In the genomic region with DNA sequence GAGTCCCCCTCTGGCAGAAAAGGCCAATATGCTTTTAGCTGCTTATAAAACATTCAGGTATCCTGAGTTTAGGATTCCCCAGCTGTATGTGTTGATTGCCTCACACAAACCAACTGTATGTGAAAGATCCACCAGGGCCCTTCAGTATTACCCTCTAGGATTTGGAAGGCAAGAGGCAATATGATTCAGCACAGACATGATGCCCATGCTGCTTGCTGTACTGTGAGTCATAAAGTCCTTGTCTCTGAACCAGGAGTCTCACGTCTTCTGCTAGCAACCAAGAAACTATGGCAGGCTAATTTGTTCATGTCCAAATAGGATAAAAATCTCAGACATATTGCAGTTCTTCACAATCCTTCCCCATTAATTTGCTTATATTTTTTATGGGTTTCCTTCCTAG, we compare ENCODE assay signal across 11 cellular contexts.
"Had no signal": no experiment of that assay in that cellular context is flagged by ENCODE, and none has a peak within 500 bp of the region (broad histone marks: within the 10 kb centered on the region; RNA-seq: fewer than 3 reads in every experiment).

No MANE protein-coding gene starts in this region.

- DNase-seq: activated CD4-positive, alpha-beta T cell treated with anti-CD3 and anti-CD28 coated beads, Interleukin-2, amount 50 U/mL, for 1 hour; activated CD4-positive, CD25-positive, alpha-beta regulatory T cell; activated naive CD4-positive, alpha-beta T cell treated with anti-CD3 and anti-CD28 coated beads for 36 hours; activated T-cell treated with anti-CD3 and anti-CD28 coated beads for 4 hours; esophagus squamous epithelium; stimulated activated CD4-positive, alpha-beta T cell treated with anti-CD3 and anti-CD28 coated beads, Interleukin-2, amount 100 ng/mL, for 48 hours; stimulated activated naive CD4-positive, alpha-beta T cell treated with Interleukin-2 at 50 U/mL for 16 hours; T-helper 17 cell had no signal

- H3K4me3 ChIP-seq: esophagus squamous epithelium, gastroesophageal sphincter, suprapubic skin had no signal

- ATAC-seq: activated T-helper 17 cell treated with anti-CD3 and anti-CD28 coated beads, Interleukin-2, amount 50 U/mL, for 72 hours; gastroesophageal sphincter; T-helper 17 cell had no signal
